ENCODE assay signal across 6 cellular contexts in the genomic region with DNA sequence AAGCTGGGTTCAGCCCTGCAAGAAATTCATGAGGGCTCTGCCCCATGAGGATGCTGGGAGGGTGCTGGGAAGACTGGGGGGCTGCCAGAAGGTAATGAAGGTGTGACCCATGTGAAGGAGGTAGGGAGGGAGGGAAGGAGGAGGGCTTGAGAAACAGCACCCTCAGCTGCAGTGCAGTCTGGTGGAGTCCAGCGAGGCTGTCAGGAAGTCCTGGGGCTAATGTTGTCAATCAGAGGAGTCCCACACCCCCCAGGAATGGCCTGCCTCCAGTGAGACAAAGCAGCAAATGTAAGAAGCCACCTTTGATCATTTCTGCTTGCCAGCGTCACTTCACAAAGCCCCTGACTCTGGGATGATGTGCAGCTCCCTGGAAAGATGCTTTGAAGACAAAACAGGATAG.
"Had no signal": no experiment of that assay in that cellular context is flagged by ENCODE, and none has a peak within 500 bp of the region (broad histone marks: within the 10 kb centered on the region; RNA-seq: fewer than 3 reads in every experiment).

No MANE protein-coding gene starts in this region.

- DNase-seq: H7, HFFc6 had no signal

- H3K4me3 ChIP-seq: GM23338, HAP-1 had no signal

- H3K36me3 ChIP-seq: HAP-1 had no signal

- H3K4me1 ChIP-seq: HAP-1 had no signal

- H3K4me2 ChIP-seq: GM23338 had no signal

- H3K9me3 ChIP-seq: HAP-1 had no signal

- H3K27ac ChIP-seq: HL-60 had no signal

- H2AFZ ChIP-seq: GM23338 had no signal

- FAIRE-seq: HepG2 had no signal
